1 cellular context compared by ENCODE assay signal in genomic region chr3:194322701-194323174, GRCh38.
TF ChIP-seq lines count a peak whose summit lies in the region.

No MANE protein-coding gene starts in this region.

TF ChIP-seq in HCT116, 20 proteins besides CTCF, POLR2A, EP300 and RAD21 (continued from another document):
- TF ChIP-seq, protein P1, sequence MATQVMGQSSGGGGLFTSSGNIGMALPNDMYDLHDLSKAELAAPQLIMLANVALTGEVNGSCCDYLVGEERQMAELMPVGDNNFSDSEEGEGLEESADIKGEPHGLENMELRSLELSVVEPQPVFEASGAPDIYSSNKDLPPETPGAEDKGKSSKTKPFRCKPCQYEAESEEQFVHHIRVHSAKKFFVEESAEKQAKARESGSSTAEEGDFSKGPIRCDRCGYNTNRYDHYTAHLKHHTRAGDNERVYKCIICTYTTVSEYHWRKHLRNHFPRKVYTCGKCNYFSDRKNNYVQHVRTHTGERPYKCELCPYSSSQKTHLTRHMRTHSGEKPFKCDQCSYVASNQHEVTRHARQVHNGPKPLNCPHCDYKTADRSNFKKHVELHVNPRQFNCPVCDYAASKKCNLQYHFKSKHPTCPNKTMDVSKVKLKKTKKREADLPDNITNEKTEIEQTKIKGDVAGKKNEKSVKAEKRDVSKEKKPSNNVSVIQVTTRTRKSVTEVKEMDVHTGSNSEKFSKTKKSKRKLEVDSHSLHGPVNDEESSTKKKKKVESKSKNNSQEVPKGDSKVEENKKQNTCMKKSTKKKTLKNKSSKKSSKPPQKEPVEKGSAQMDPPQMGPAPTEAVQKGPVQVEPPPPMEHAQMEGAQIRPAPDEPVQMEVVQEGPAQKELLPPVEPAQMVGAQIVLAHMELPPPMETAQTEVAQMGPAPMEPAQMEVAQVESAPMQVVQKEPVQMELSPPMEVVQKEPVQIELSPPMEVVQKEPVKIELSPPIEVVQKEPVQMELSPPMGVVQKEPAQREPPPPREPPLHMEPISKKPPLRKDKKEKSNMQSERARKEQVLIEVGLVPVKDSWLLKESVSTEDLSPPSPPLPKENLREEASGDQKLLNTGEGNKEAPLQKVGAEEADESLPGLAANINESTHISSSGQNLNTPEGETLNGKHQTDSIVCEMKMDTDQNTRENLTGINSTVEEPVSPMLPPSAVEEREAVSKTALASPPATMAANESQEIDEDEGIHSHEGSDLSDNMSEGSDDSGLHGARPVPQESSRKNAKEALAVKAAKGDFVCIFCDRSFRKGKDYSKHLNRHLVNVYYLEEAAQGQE (IDR thresholded peaks at IDR 0.05; ENCODE audit: low read depth) = no peak
